17 cellular contexts compared by ENCODE assay signal in the genomic region with DNA sequence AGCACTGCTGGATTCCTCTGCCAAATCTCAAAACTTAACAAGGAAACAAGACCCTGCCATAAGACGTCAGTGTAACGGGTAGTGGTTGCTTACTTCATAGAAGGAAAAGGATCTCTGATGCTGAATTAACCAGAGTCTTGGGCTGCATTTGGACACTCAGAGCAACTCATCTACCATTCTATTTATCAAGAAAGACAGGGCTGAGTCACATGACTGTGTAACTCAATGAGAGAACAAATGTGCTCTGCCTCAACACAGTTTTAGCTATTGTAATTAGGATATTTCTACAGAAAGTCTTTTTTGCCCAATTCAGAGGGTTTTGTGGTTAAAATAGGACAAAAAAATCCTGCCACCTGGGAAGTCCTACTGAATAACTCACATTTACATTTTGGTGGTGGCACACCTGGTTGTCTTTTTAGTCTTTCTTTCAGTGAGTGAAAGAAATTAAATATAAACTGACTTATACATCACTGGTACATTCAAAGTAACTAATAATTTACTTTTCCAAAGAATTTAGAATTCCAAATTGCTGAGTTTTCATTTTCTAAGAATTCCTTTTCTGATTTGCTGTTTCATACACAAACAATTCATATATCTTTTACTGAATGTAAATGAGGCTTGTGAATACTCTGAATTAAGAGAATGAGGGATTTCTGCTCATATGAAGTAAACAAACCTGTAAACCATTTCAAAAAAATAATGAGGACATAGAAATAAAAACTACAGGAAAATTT.
DNase-seq lines count a peak whose midpoint lies in the region; ATAC-seq, FAIRE-seq and TF ChIP-seq lines count a peak whose summit lies in the region.
"Had no signal": no experiment of that assay in that cellular context is flagged by ENCODE, and none has a peak within 500 bp of the region (broad histone marks: within the 10 kb centered on the region; RNA-seq: fewer than 3 reads in every experiment).

No MANE protein-coding gene starts in this region.

- H3K4me3 ChIP-seq in A549 (no peak overlapping the region), K562 (no peak overlapping the region), lower leg skin (ENCODE audit: low read depth, poor library complexity, severe bottlenecking) (no peak overlapping the region)
- H3K4me3 ChIP-seq: BLaER1 treated with 17β-estradiol and CSF1 and Interleukin-3, amounts not matched to agents 10 nM and 100 nM had no signal

- TF ChIP-seq CTCF in A549 (IDR thresholded peaks at IDR 0.05) (no peak), K562 (IDR thresholded peaks at IDR 0.05 in 2 of 3, conservative IDR thresholded peaks at IDR 0.05 in 1 of 3; ENCODE audit: insufficient read depth in 2 of 3, low read depth in 1 of 3, low read length in 3 of 3) (no peak), lower leg skin (IDR thresholded peaks at IDR 0.05) (no peak), GM13977 (IDR thresholded peaks at IDR 0.05; ENCODE audit: extremely low read depth, insufficient read depth, missing control alignments) (no peak)

- WGBS in A549 (ENCODE audit: missing lambda C conversion rate), result 93% methylated on average over 2 of the region's 2 CpGs
- 86% methylated on average over 2 of the region's 2 CpGs for WGBS in K562 (ENCODE audit: insufficient coverage, low coverage, missing lambda C conversion rate)
- 94 to 100% methylated on average over 2 of the region's 2 CpGs for WGBS in lower leg skin, 2 donors

- no peaks in the 10 kb centered on the region for H3K9me1 ChIP-seq in K562 (ENCODE audit: control insufficient read depth, insufficient read depth, low read length)

- CTCF ChIA-PET in A549 (lab: Yijun Ruan, JAX), result no interaction called here
- CTCF ChIA-PET in K562 (lab: Yijun Ruan, JAX; ENCODE audit: low intra/inter-chr PET ratio), result no interaction called here

- no peak for TF ChIP-seq RAD21 in A549 (conservative IDR thresholded peaks at IDR 0.05 in 1 of 2, IDR thresholded peaks at IDR 0.05 in 1 of 2)
- no peak for TF ChIP-seq RAD21 in K562 (CRISPR knock-in tag; conservative IDR thresholded peaks at IDR 0.05 in 1 of 2, IDR thresholded peaks at IDR 0.05 in 1 of 2)

- no peak overlapping the region for H3K27ac ChIP-seq in A549
- no peak overlapping the region for H3K27ac ChIP-seq in K562 (ENCODE audit: extremely low read depth, low read depth, low read length)
- H3K27ac ChIP-seq: 22Rv1; BLaER1 treated with 17β-estradiol and CSF1 and Interleukin-3, amounts not matched to agents 10 nM and 100 nM had no signal

- no peak overlapping the region for H2AFZ ChIP-seq in K562 (ENCODE audit: low read depth, low read length)

- H3K9me3 ChIP-seq in A549 (no peaks in the 10 kb centered on the region), K562 (replicated peaks; ENCODE audit: control insufficient read depth, insufficient read depth, low read depth, low read length) (no peaks in the 10 kb centered on the region)
- H3K9me3 ChIP-seq: BLaER1 treated with 17β-estradiol and CSF1 and Interleukin-3, amounts not matched to agents 10 nM and 100 nM had no signal

- POLR2A ChIA-PET in A549 (lab: Yijun Ruan, JAX), result no interaction called here
- POLR2A ChIA-PET in K562 (lab: Yijun Ruan, JAX), result no interaction called here

- no peaks in the 10 kb centered on the region for H3K4me1 ChIP-seq in A549
- H3K4me1 ChIP-seq in K562 (replicated peaks in 1 of 2; ENCODE audit: control insufficient read depth in 2 of 2, insufficient read depth in 2 of 2, low read length in 2 of 2), result no peaks in the 10 kb centered on the region
- H3K4me1 ChIP-seq: BLaER1 treated with 17β-estradiol and CSF1 and Interleukin-3, amounts not matched to agents 10 nM and 100 nM had no signal

- no peaks in the 10 kb centered on the region for H3K79me2 ChIP-seq in K562 (ENCODE audit: control insufficient read depth, insufficient read depth, low read length)

- no peak for DNase-seq in A549 (ENCODE audit: low read depth in 1 of 2, low spot score in 1 of 2)
- no peak for DNase-seq in K562 (ENCODE audit: extremely low read depth in 1 of 4, low spot score in 3 of 4)
- DNase-seq in left lobe of liver (ENCODE audit: low spot score), result no peak
- peak; percentile 4 for DNase-seq in medulla oblongata (ENCODE audit: extremely low spot score)
- no peak for DNase-seq in lower leg skin (ENCODE audit: low spot score in 2 of 2)
- DNase-seq in GM13977 (ENCODE audit: low spot score), result no peak
- DNase-seq: Calu3; CD8-positive, alpha-beta T cell; DMS79 treated with DMSO at 0.1 percent for 48 hours; GF-D8; H9; KBM-7 had no signal

- no peaks in the 10 kb centered on the region for H3K36me3 ChIP-seq in K562 (ENCODE audit: control insufficient read depth, insufficient read depth, low read length)
- H3K36me3 ChIP-seq: BLaER1 treated with 17β-estradiol and CSF1 and Interleukin-3, amounts not matched to agents 10 nM and 100 nM had no signal

- in situ Hi-C loops in K562 (cut with MboI) (no loop called here), GM13977 (cut with MboI; ENCODE audit: low pct_unique_long_range_greater_than_20kb, low sequenced_read_pairs, unreplicated experiment) (no loop called here)

- FAIRE-seq in A549 (lab: Jason Lieb, UNC) (no peak), K562 (lab: Jason Lieb, UNC) (no peak)
- FAIRE-seq: H1 had no signal

- H3K9ac ChIP-seq in K562 (ENCODE audit: insufficient read depth in 1 of 2, low read depth in 2 of 2, low read length in 2 of 2), result no peak overlapping the region
- H3K9ac ChIP-seq: BLaER1 treated with 17β-estradiol and CSF1 and Interleukin-3, amounts not matched to agents 10 nM and 100 nM had no signal

- TF ChIP-seq POLR2A in A549 (IDR thresholded peaks at IDR 0.05; ENCODE audit: low read length), result no peak
- no peak for TF ChIP-seq POLR2A in K562 (conservative IDR thresholded peaks at IDR 0.05)
- no peak for TF ChIP-seq POLR2A in lower leg skin (IDR thresholded peaks at IDR 0.05)

- no TSS peak for BruUV-seq in K562 (replicated peaks; lab: Mats Ljungman, UMichigan)

- intact Hi-C loops in K562 (cut with micrococcal nuclease), result no loop called here
- intact Hi-C loops in lower leg skin (cut with DNase I; ENCODE audit: low total_unique reads), result no loop called here

- H3K27me3 ChIP-seq in K562 (ENCODE audit: control insufficient read depth in 2 of 2, insufficient read depth in 2 of 2, low read length in 2 of 2), result no peaks in the 10 kb centered on the region
- H3K27me3 ChIP-seq: BLaER1 treated with 17β-estradiol and CSF1 and Interleukin-3, amounts not matched to agents 10 nM and 100 nM had no signal

- no peaks in the 10 kb centered on the region for H4K20me1 ChIP-seq in K562 (replicated peaks; ENCODE audit: control insufficient read depth, insufficient read depth, low read length)
- H4K20me1 ChIP-seq: BLaER1 treated with 17β-estradiol and CSF1 and Interleukin-3, amounts not matched to agents 10 nM and 100 nM had no signal

- TF ChIP-seq EP300 in A549 (IDR thresholded peaks at IDR 0.05) (no peak), K562 (IDR thresholded peaks at IDR 0.05; ENCODE audit: low read length) (no peak)

- no peak overlapping the region for H3K4me2 ChIP-seq in A549
- no peak overlapping the region for H3K4me2 ChIP-seq in K562 (ENCODE audit: insufficient read depth, low read length)
- H3K4me2 ChIP-seq: BLaER1 treated with 17β-estradiol and CSF1 and Interleukin-3, amounts not matched to agents 10 nM and 100 nM had no signal

- ATAC-seq in A549 (no peak), K562 (no peak), left lobe of liver (peak; percentile 57), GM21367 (IDR thresholded peaks at IDR 0.05; ENCODE audit: unreplicated experiment) (no peak), GM18858 (IDR thresholded peaks at IDR 0.05; ENCODE audit: unreplicated experiment) (no peak)
- ATAC-seq: CD8-positive, alpha-beta T cell had no signal

TF ChIP-seq in A549, 52 proteins besides CTCF, POLR2A, EP300 and RAD21:
- TF ChIP-seq MAFK (IDR thresholded peaks at IDR 0.05; ENCODE audit: partially characterized antibody), result peak; percentile 54
- TF ChIP-seq FOSB (CRISPR knock-in tag; IDR thresholded peaks at IDR 0.05), result no peak
- TF ChIP-seq GATA3 (IDR thresholded peaks at IDR 0.05; ENCODE audit: borderline replicate concordance), result no peak
- no peak for TF ChIP-seq MYC (IDR thresholded peaks at IDR 0.05; ENCODE audit: borderline replicate concordance, low read length)
- TF ChIP-seq FOXS1 (CRISPR knock-in tag; IDR thresholded peaks at IDR 0.05), result no peak
- no peak for TF ChIP-seq RFX5 (IDR thresholded peaks at IDR 0.05)

TF ChIP-seq in K562, 482 proteins besides CTCF, POLR2A, EP300 and RAD21 (continues in another document):
- no peak for TF ChIP-seq STAT5A (IDR thresholded peaks at IDR 0.05; ENCODE audit: borderline replicate concordance, low read length)
- TF ChIP-seq, protein P1, sequence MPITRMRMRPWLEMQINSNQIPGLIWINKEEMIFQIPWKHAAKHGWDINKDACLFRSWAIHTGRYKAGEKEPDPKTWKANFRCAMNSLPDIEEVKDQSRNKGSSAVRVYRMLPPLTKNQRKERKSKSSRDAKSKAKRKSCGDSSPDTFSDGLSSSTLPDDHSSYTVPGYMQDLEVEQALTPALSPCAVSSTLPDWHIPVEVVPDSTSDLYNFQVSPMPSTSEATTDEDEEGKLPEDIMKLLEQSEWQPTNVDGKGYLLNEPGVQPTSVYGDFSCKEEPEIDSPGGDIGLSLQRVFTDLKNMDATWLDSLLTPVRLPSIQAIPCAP (CRISPR knock-in tag; IDR thresholded peaks at IDR 0.05; ENCODE audit: borderline replicate concordance), result no peak
- TF ChIP-seq, protein P2, sequence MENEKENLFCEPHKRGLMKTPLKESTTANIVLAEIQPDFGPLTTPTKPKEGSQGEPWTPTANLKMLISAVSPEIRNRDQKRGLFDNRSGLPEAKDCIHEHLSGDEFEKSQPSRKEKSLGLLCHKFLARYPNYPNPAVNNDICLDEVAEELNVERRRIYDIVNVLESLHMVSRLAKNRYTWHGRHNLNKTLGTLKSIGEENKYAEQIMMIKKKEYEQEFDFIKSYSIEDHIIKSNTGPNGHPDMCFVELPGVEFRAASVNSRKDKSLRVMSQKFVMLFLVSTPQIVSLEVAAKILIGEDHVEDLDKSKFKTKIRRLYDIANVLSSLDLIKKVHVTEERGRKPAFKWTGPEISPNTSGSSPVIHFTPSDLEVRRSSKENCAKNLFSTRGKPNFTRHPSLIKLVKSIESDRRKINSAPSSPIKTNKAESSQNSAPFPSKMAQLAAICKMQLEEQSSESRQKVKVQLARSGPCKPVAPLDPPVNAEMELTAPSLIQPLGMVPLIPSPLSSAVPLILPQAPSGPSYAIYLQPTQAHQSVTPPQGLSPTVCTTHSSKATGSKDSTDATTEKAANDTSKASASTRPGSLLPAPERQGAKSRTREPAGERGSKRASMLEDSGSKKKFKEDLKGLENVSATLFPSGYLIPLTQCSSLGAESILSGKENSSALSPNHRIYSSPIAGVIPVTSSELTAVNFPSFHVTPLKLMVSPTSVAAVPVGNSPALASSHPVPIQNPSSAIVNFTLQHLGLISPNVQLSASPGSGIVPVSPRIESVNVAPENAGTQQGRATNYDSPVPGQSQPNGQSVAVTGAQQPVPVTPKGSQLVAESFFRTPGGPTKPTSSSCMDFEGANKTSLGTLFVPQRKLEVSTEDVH (IDR thresholded peaks at IDR 0.05; ENCODE audit: low read depth, partially characterized antibody), result no peak
- no peak for TF ChIP-seq MEF2D (tag; conservative IDR thresholded peaks at IDR 0.05; ENCODE audit: low read depth)
